8 cellular contexts compared by ENCODE assay signal in the genomic region with DNA sequence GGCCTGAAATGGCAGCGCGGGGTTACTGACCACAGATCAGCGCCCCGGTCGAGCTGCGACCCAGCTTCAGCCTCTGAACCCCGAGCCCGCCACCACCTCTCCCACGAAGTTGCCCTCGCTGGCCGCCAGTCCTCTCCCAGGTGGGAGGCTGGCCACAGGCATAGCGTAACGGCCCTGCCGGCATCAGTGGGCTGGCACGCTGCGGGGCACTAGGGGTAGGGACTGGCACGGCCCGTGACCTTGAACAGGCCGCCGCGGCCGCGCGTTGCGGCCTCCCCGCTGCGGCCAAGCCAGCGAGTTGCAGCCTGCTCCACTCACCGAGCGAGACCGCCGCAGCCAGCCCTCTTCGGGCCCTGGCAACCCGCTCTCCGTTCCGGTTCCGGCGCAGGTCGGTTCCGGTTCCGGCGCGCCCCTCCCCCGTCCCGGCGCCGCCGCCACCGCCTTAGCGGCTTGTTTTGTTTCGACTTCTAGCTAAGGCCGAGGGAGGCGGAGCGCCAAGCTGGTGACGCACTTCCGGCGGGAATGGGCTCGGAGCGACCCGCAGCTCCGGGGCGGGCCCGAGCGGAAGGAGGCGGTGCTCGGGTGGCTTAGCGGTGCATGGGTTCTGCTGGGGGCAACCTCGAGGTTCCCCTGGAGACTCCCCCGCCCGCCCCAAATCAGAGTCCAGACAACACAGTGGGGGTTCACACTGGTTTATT. TPM values are rescaled to one million over a fixed set of nuclear protein-coding genes. Genes with fewer than 3 reads are reported as not detected.
DNase-seq lines count a peak whose midpoint lies in the region; FAIRE-seq and TF ChIP-seq lines count a peak whose summit lies in the region.

A gene with protein sequence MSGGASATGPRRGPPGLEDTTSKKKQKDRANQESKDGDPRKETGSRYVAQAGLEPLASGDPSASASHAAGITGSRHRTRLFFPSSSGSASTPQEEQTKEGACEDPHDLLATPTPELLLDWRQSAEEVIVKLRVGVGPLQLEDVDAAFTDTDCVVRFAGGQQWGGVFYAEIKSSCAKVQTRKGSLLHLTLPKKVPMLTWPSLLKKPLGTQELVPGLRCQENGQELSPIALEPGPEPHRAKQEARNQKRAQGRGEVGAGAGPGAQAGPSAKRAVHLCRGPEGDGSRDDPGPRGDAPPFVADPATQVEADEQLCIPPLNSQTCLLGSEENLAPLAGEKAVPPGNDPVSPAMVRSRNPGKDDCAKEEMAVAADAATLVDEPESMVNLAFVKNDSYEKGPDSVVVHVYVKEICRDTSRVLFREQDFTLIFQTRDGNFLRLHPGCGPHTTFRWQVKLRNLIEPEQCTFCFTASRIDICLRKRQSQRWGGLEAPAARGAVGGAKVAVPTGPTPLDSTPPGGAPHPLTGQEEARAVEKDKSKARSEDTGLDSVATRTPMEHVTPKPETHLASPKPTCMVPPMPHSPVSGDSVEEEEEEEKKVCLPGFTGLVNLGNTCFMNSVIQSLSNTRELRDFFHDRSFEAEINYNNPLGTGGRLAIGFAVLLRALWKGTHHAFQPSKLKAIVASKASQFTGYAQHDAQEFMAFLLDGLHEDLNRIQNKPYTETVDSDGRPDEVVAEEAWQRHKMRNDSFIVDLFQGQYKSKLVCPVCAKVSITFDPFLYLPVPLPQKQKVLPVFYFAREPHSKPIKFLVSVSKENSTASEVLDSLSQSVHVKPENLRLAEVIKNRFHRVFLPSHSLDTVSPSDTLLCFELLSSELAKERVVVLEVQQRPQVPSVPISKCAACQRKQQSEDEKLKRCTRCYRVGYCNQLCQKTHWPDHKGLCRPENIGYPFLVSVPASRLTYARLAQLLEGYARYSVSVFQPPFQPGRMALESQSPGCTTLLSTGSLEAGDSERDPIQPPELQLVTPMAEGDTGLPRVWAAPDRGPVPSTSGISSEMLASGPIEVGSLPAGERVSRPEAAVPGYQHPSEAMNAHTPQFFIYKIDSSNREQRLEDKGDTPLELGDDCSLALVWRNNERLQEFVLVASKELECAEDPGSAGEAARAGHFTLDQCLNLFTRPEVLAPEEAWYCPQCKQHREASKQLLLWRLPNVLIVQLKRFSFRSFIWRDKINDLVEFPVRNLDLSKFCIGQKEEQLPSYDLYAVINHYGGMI (N-terminal part only) (minus strand): TSS at position 386 of the 698 bp plus-strand sequence. CDS start 1,678 bp downstream, outside the sequence.

- no peaks in the 10 kb centered on the region for H3K27me3 Mint-ChIP-seq in activated naive CD4-positive, alpha-beta T cell treated with anti-CD3 and anti-CD28 coated beads for 36 hours (ENCODE audit: low read depth)

- no peak for TF ChIP-seq EP300 in suprapubic skin (IDR thresholded peaks at IDR 0.05)

- peaks cover 20% of the 10 kb centered on the region for H3K4me1 Mint-ChIP-seq in activated naive CD4-positive, alpha-beta T cell treated with anti-CD3 and anti-CD28 coated beads for 36 hours (ENCODE audit: low read depth)

- CTCF ChIA-PET in activated naive CD4-positive, alpha-beta T cell treated with anti-CD3 and anti-CD28 coated beads for 36 hours (lab: Charles Lee): interaction anchor here (0.8 to 1.6 kb wide), 2 partner anchors 15 to 50 kb away, joined by 4 to 5 read pairs; a partner anchor contains a TSS

- H3K4me3 ChIP-seq in MG63: peak within 1 kb of the TSS; percentile 70
- peak within 1 kb of the TSS; percentile 62 for H3K4me3 ChIP-seq in suprapubic skin

- H3K27me3 ChIP-seq in MG63 (no peaks in the 10 kb centered on the region), suprapubic skin (no peaks in the 10 kb centered on the region)

- DNase-seq in GOT3 (lab: John Stamatoyannopoulos, UW) (peak; percentile 74), MG63 (peak; percentile 90), SK-N-DZ (ENCODE audit: low spot score) (peak; percentile 89), frontal cortex (ENCODE audit: low spot score in 2 of 2) (peak; percentile 96 to 99), nucleus accumbens (lab: John Stamatoyannopoulos, UW) (peak; percentile 39 to 96 (median 90)), suprapubic skin (ENCODE audit: low spot score in 2 of 2) (peak; percentile 97 to 98)
- DNase-seq in activated naive CD4-positive, alpha-beta T cell treated with anti-CD3 and anti-CD28 coated beads for 36 hours: peak; percentile 96

- intact Hi-C loops in activated naive CD4-positive, alpha-beta T cell treated with anti-CD3 and anti-CD28 coated beads for 36 hours (cut with micrococcal nuclease): loop anchor here (1.0 to 2.0 kb wide), 3 partner anchors 16 to 46 kb away; a partner anchor contains a TSS

- peak within 1 kb of the TSS; percentile 89 for H3K27ac ChIP-seq in suprapubic skin

- WGBS in suprapubic skin: 0% methylated on average over 5 of the region's 70 CpGs

- TF ChIP-seq CTCF in suprapubic skin (IDR thresholded peaks at IDR 0.05): no peak

- H3K9me3 ChIP-seq in ES-I3 (ENCODE audit: control insufficient read depth, insufficient read depth, low read length): no peaks in the 10 kb centered on the region
- no peaks in the 10 kb centered on the region for H3K9me3 ChIP-seq in MG63
- no peaks in the 10 kb centered on the region for H3K9me3 ChIP-seq in suprapubic skin

- TF ChIP-seq POLR2A in suprapubic skin (IDR thresholded peaks at IDR 0.05): peak; percentile 50 to 77

- peaks cover 14% of the 10 kb centered on the region for H3K36me3 Mint-ChIP-seq in activated naive CD4-positive, alpha-beta T cell treated with anti-CD3 and anti-CD28 coated beads for 36 hours (ENCODE audit: low read depth)

- peak within 1 kb of the TSS; percentile 84 for H3K27ac Mint-ChIP-seq in activated naive CD4-positive, alpha-beta T cell treated with anti-CD3 and anti-CD28 coated beads for 36 hours

- H3K4me1 ChIP-seq in ES-I3 (ENCODE audit: insufficient read depth, low read length): no peaks in the 10 kb centered on the region
- peaks cover 26% of the 10 kb centered on the region for H3K4me1 ChIP-seq in suprapubic skin

- H3K9me3 Mint-ChIP-seq in activated naive CD4-positive, alpha-beta T cell treated with anti-CD3 and anti-CD28 coated beads for 36 hours: no peaks in the 10 kb centered on the region

- FAIRE-seq in frontal cortex (lab: Jason Lieb, UNC): peak; percentile 23

- peak within 1 kb of the TSS; percentile 80 for H3K9ac ChIP-seq in ES-I3 (ENCODE audit: low read depth, low read length)

- H3K36me3 ChIP-seq in ES-I3 (ENCODE audit: insufficient read depth, low read length) (peaks cover 21% of the 10 kb centered on the region), MG63 (peaks cover 6% of the 10 kb centered on the region), suprapubic skin (peaks cover 75% of the 10 kb centered on the region)

- peak within 1 kb of the TSS; percentile 86 for H3K4me3 Mint-ChIP-seq in activated naive CD4-positive, alpha-beta T cell treated with anti-CD3 and anti-CD28 coated beads for 36 hours

RNA-seq across cellular contexts. Expression of the gene that starts here (rescaled TPM):
- 31.5 and 120 TPM in 2 replicates for total RNA-seq in MG63 (2014; rRNA removed; shearing (Covaris generic); ENCODE audit: low replicate concordance)
- 41.5 and 49.9 TPM in 2 replicates for polyA plus RNA-seq in SK-N-DZ (2014; cell fraction: cytosol; rRNA removed)
- polyA plus RNA-seq in SK-N-DZ (2014; cell fraction: nucleus; rRNA removed): 111 and 126 TPM in 2 replicates
- total RNA-seq in activated naive CD4-positive, alpha-beta T cell treated with anti-CD3 and anti-CD28 coated beads for 36 hours: 10 to 100 TPM; 44.3 to 46.5 TPM
- 44.8 TPM for total RNA-seq in frontal cortex
- 10 to 100 TPM; 46.1 to 82.1 (median 76.0) TPM for total RNA-seq in suprapubic skin

Comparison
In these comparisons a context has a peak if more than half of its experiments do, and no peak if none do; other contexts are left out.
1. Peak in every context shown above with its lines: DNase-seq, H3K4me3 ChIP-seq and H3K27ac ChIP-seq.